10 cellular contexts compared by ENCODE assay signal in the genomic region with DNA sequence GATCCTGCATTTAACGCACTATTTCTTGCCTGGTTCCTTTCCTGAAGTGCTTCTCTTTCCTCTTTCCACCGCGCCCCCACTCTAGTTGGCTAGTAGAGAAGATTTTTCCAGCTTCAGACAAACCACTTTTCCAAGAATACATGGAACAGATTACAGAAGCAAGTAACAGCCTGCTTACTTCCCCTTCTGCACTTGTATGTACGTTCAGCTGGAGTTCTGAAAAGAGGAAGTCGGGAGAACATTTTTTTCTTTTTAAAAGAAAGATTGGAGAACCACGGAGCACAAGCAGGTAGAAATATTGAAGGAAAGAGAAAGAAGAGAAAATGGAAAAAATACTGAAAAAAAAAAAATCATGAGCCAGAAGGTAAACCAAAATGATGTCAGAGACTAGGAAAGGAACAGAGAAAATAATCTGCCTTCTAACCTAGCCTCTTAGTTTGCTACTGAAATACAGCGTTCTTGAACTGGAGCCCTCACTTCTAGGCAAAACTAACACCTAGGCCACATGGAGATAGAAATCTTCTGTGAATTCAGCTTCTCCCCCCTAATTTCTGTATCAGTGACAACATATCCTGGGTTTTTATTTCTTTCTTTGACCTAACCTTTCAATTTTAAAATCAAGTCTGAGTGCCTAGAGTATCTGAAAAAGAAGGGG.
A peak's percentile ranks its signal among the peaks of the same experiment; 100 is the strongest.
DNase-seq lines count a peak whose midpoint lies in the region; ATAC-seq and FAIRE-seq lines count a peak whose summit lies in the region.
"Had no signal": no experiment of that assay in that cellular context is flagged by ENCODE, and none has a peak within 500 bp of the region (broad histone marks: within the 10 kb centered on the region; RNA-seq: fewer than 3 reads in every experiment).

No MANE protein-coding gene starts in this region.

- H3K27ac Mint-ChIP-seq in memory B cell = no peak overlapping the region
- no peak overlapping the region for H3K27ac Mint-ChIP-seq in activated naive CD4-positive, alpha-beta T cell treated with anti-CD3 and anti-CD28 coated beads, Interleukin-2, amount 50 U/mL, for 72 hours
- H3K27ac Mint-ChIP-seq: CD4-positive, alpha-beta memory T cell had no signal

- H3K4me1 Mint-ChIP-seq in memory B cell = peaks cover 5% of the 10 kb centered on the region
- H3K4me1 Mint-ChIP-seq: CD4-positive, alpha-beta memory T cell; central memory CD8-positive, alpha-beta T cell had no signal

- H3K9me3 Mint-ChIP-seq in memory B cell = no peaks in the 10 kb centered on the region
- H3K9me3 Mint-ChIP-seq in activated naive CD4-positive, alpha-beta T cell treated with anti-CD3 and anti-CD28 coated beads, Interleukin-2, amount 50 U/mL, for 72 hours = no peaks in the 10 kb centered on the region
- H3K9me3 Mint-ChIP-seq: CD4-positive, alpha-beta memory T cell; central memory CD8-positive, alpha-beta T cell had no signal

- no peaks in the 10 kb centered on the region for H3K36me3 Mint-ChIP-seq in memory B cell
- no peaks in the 10 kb centered on the region for H3K36me3 Mint-ChIP-seq in activated naive CD4-positive, alpha-beta T cell treated with anti-CD3 and anti-CD28 coated beads, Interleukin-2, amount 50 U/mL, for 72 hours

- H3K27me3 Mint-ChIP-seq in memory B cell = no peaks in the 10 kb centered on the region
- H3K27me3 Mint-ChIP-seq: CD4-positive, alpha-beta memory T cell; central memory CD8-positive, alpha-beta T cell had no signal

- peak; percentile 40 for DNase-seq in SIG-M5 (lab: John Stamatoyannopoulos, UW)
- DNase-seq in memory B cell (ENCODE audit: low spot score in 2 of 2) = peak in 1 of 2 donors; percentile 4
- DNase-seq in activated naive CD4-positive, alpha-beta T cell treated with anti-CD3 and anti-CD28 coated beads, Interleukin-2, amount 50 U/mL, for 72 hours (ENCODE audit: low spot score in 2 of 2) = no peak
- DNase-seq in DMS153 treated with DMSO at 0.1 percent for 48 hours (lab: John Stamatoyannopoulos, UW; ENCODE audit: unreplicated experiment) = no peak
- DNase-seq in iPS-NIHi11 (ENCODE audit: low spot score) = no peak
- DNase-seq: CD4-positive, alpha-beta memory T cell had no signal

- ATAC-seq in GM21723 (IDR thresholded peaks at IDR 0.05; ENCODE audit: unreplicated experiment) (peak; percentile 61), memory B cell (ENCODE audit: low read depth) (peak; percentile 86)
- ATAC-seq in activated CD4-positive, CD25-positive, alpha-beta regulatory T cell treated with anti-CD3 and anti-CD28 coated beads, Interleukin-2, amount 50 U/mL, for 24 hours = no peak
- no peak for ATAC-seq in activated naive CD4-positive, alpha-beta T cell treated with anti-CD3 and anti-CD28 coated beads, Interleukin-2, amount 50 U/mL, for 72 hours

- peak; percentile 44 for FAIRE-seq in G401.6 (lab: Jason Lieb, UNC)

- no peak overlapping the region for H3K4me3 Mint-ChIP-seq in memory B cell
- H3K4me3 Mint-ChIP-seq: CD4-positive, alpha-beta memory T cell; central memory CD8-positive, alpha-beta T cell had no signal

Comparison
In these comparisons a context has a peak if more than half of its experiments do, and no peak if none do; other contexts are left out.
1. ATAC-seq: peak in GM21723 (single experiment) and memory B cell (single experiment); none in activated CD4-positive, CD25-positive, alpha-beta regulatory T cell treated with anti-CD3 and anti-CD28 coated beads, Interleukin-2, amount 50 U/mL, for 24 hours (0 of 2) and activated naive CD4-positive, alpha-beta T cell treated with anti-CD3 and anti-CD28 coated beads, Interleukin-2, amount 50 U/mL, for 72 hours (0 of 2).